Comparison of ENCODE assay signal across 18 cellular contexts in genomic region chr6:166618251-166618650, GRCh38.
"Had no signal": no experiment of that assay in that cellular context is flagged by ENCODE, and none has a peak within 500 bp of the region (broad histone marks: within the 10 kb centered on the region; RNA-seq: fewer than 3 reads in every experiment).

No MANE protein-coding gene starts in this region.

- H3K27me3 Mint-ChIP-seq: memory B cell; stimulated activated naive B cell treated with anti-CD40 and anti-IgM and Interleukin-4, amounts not matched to agents 10 μg/mL and 1 μg/mL and 100 μg/mL, for 72 hours had no signal

- FAIRE-seq: keratinocyte had no signal

- H3K9me3 ChIP-seq: gastroesophageal sphincter, left lung, neutrophil, suprapubic skin, upper lobe of right lung had no signal

- ATAC-seq: gastroesophageal sphincter; left lung; naive thymus-derived CD8-positive, alpha-beta T cell; stimulated activated naive B cell treated with anti-CD40 and anti-IgM and Interleukin-4, amounts not matched to agents 10 μg/mL and 1 μg/mL and 100 μg/mL, for 72 hours; upper lobe of right lung had no signal

- H3K27ac ChIP-seq: neutrophil, suprapubic skin, upper lobe of right lung, VCaP had no signal

- H3K27me3 ChIP-seq: gastroesophageal sphincter, left lung, neutrophil, suprapubic skin, upper lobe of right lung had no signal

- H3K4me3 ChIP-seq: gastroesophageal sphincter, left lung, suprapubic skin, upper lobe of right lung had no signal

- H3K9me3 Mint-ChIP-seq: activated CD4-positive, alpha-beta memory T cell treated with anti-CD3 and anti-CD28 coated beads, Interleukin-2, amount 10 ng/mL, durations not matched to agents 7 days and 5 days; memory B cell; naive thymus-derived CD8-positive, alpha-beta T cell; stimulated activated naive B cell treated with anti-CD40 and anti-IgM and Interleukin-4, amounts not matched to agents 10 μg/mL and 1 μg/mL and 100 μg/mL, for 72 hours had no signal

- H3K4me3 Mint-ChIP-seq: activated CD4-positive, alpha-beta memory T cell treated with anti-CD3 and anti-CD28 coated beads, Interleukin-2, amount 10 ng/mL, durations not matched to agents 7 days and 5 days; memory B cell; naive thymus-derived CD8-positive, alpha-beta T cell; stimulated activated naive B cell treated with anti-CD40 and anti-IgM and Interleukin-4, amounts not matched to agents 10 μg/mL and 1 μg/mL and 100 μg/mL, for 72 hours had no signal

- H3K4me1 Mint-ChIP-seq: activated CD4-positive, alpha-beta memory T cell treated with anti-CD3 and anti-CD28 coated beads, Interleukin-2, amount 10 ng/mL, durations not matched to agents 7 days and 5 days had no signal

- H3K27ac Mint-ChIP-seq: activated CD4-positive, alpha-beta memory T cell treated with anti-CD3 and anti-CD28 coated beads, Interleukin-2, amount 10 ng/mL, durations not matched to agents 7 days and 5 days; memory B cell; naive thymus-derived CD8-positive, alpha-beta T cell; stimulated activated naive B cell treated with anti-CD40 and anti-IgM and Interleukin-4, amounts not matched to agents 10 μg/mL and 1 μg/mL and 100 μg/mL, for 72 hours had no signal

- DNase-seq: activated CD4-positive, alpha-beta memory T cell treated with anti-CD3 and anti-CD28 coated beads, Interleukin-2, amount 10 ng/mL, durations not matched to agents 7 days and 5 days; activated CD4-positive, alpha-beta T cell treated with anti-CD3 and anti-CD28 coated beads for 1 hour; activated naive CD4-positive, alpha-beta T cell treated with Interleukin-2 at 50 U/mL for 16 hours; anterior cingulate cortex; dermis blood vessel endothelial cell; erythroblast; left lung; naive thymus-derived CD8-positive, alpha-beta T cell; stimulated activated CD4-positive, alpha-beta T cell treated with anti-CD3 and anti-CD28 coated beads, Interleukin-15, amount 100 ng/mL, for 24 hours; stimulated activated CD4-positive, alpha-beta T cell treated with anti-CD3 and anti-CD28 coated beads, Interleukin-4, amount 100 ng/mL, for 1 hour; stimulated activated naive B cell treated with anti-CD40 and anti-IgM and Interleukin-4, amounts not matched to agents 10 μg/mL and 1 μg/mL and 100 μg/mL, for 72 hours; upper lobe of right lung had no signal
